In the genomic region with DNA sequence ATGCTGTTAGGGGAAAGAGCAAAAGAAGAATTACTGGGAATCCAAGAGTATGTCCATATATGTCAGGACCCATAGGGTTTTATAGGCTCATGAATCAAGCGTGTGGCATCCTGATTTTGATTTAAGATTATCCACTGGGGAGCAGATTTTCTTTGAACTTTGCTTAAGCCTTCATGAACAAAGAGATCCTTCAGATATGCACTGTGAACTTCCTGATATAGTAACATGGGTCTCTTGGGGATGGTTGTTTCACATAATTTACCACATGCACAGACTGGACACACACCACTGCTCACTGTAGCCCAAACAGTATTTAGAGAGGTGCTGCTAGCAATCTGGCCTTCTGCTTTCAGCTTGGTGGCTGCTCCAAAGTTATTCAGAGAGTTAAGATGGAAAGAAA, we compare ENCODE assay signal across 13 cellular contexts.
DNase-seq lines count a peak whose midpoint lies in the region; ATAC-seq and TF ChIP-seq lines count a peak whose summit lies in the region.
"Had no signal": no experiment of that assay in that cellular context is flagged by ENCODE, and none has a peak within 500 bp of the region (broad histone marks: within the 10 kb centered on the region; RNA-seq: fewer than 3 reads in every experiment).

No MANE protein-coding gene starts in this region.

- no peaks in the 10 kb centered on the region for H3K79me2 ChIP-seq in OCI-LY3 (ENCODE audit: low read length)

- peaks cover 43% of the 10 kb centered on the region for H3K4me1 ChIP-seq in OCI-LY3 (ENCODE audit: low read length)
- H3K4me1 ChIP-seq: thyroid gland had no signal

- no peak overlapping the region for H2AFZ ChIP-seq in OCI-LY3 (ENCODE audit: low read depth, low read length)

- ATAC-seq in GM18499 (IDR thresholded peaks at IDR 0.05; ENCODE audit: insufficient read depth, unreplicated experiment) (peak; percentile 91), GM21381 (IDR thresholded peaks at IDR 0.05; ENCODE audit: unreplicated experiment) (peak; percentile 95), HG03060 (IDR thresholded peaks at IDR 0.05; ENCODE audit: low read depth, unreplicated experiment) (peak; percentile 95), natural killer cell (no peak)

- no peak overlapping the region for H3K9ac ChIP-seq in OCI-LY3 (ENCODE audit: low read length)

- peaks cover 0 to 9% of the 10 kb centered on the region in 2 donors for H3K27me3 Mint-ChIP-seq in natural killer cell (ENCODE audit: low read depth in 2 of 2)

- intact Hi-C loops in natural killer cell (cut with micrococcal nuclease) = loop anchor here (2.0 kb wide), 1 partner anchor 303 kb away; no protein-coding TSS in a partner anchor

- H3K27ac ChIP-seq in OCI-LY3 (ENCODE audit: low read length) = no peak overlapping the region
- H3K27ac ChIP-seq: thyroid gland had no signal

- H3K9me3 Mint-ChIP-seq in natural killer cell = no peaks in the 10 kb centered on the region

- DNase-seq in GM03348 (ENCODE audit: low spot score) (no peak), natural killer cell (no peak), EL (no peak)
- DNase-seq in stimulated activated CD4-positive, alpha-beta T cell treated with anti-CD3 and anti-CD28 coated beads, Interleukin-1b, Interleukin-23, amount 100 ng/mL, for 48 hours = no peak
- DNase-seq: activated T-cell treated with anti-CD3 and anti-CD28 coated beads, Interleukin-2, amount 50 U/mL, for 1 hour; head of caudate nucleus; stimulated activated CD4-positive, alpha-beta T cell treated with anti-CD3 and anti-CD28 coated beads, Interleukin-2, amount 100 ng/mL, for 24 hours; SW 1271; thyroid gland had no signal

- H3K9me3 ChIP-seq in OCI-LY3 (ENCODE audit: insufficient read depth, low read length) = no peaks in the 10 kb centered on the region
- H3K9me3 ChIP-seq: thyroid gland had no signal

- H4K20me1 ChIP-seq in OCI-LY3 (ENCODE audit: insufficient read depth, low read length) = no peaks in the 10 kb centered on the region

- no peaks in the 10 kb centered on the region for H3K36me3 Mint-ChIP-seq in natural killer cell

- no peaks in the 10 kb centered on the region for H3K4me1 Mint-ChIP-seq in natural killer cell

- 0 out of 2 replicates have a peak, but pooled peaks cover 4% of the 10 kb centered on the region for H3K27me3 ChIP-seq in OCI-LY3 (ENCODE audit: low read depth, low read length)
- H3K27me3 ChIP-seq: thyroid gland had no signal

- no peak overlapping the region for H3K4me3 Mint-ChIP-seq in natural killer cell

- no peak overlapping the region for H3K27ac Mint-ChIP-seq in natural killer cell

- TF ChIP-seq CTCF in OCI-LY3 (IDR thresholded peaks at IDR 0.05; ENCODE audit: low read depth, low read length) (no peak), natural killer cell (IDR thresholded peaks at IDR 0.05) (no peak)

- no peaks in the 10 kb centered on the region for H3K36me3 ChIP-seq in OCI-LY3 (replicated peaks; ENCODE audit: low read depth, low read length)
- H3K36me3 ChIP-seq: thyroid gland had no signal

- H3K4me3 ChIP-seq in OCI-LY3 (ENCODE audit: low read length) = 0 out of 2 replicates have a peak overlapping the region, but pooled peaks have one; percentile 2
- H3K4me3 ChIP-seq: thyroid gland had no signal

- peak overlapping the region; percentile 49 for H3K4me2 ChIP-seq in OCI-LY3 (ENCODE audit: low read length)

Comparison
In these comparisons a context has a peak if more than half of its experiments do, and no peak if none do; other contexts are left out.
1. ATAC-seq: peak in GM18499 (single experiment), GM21381 (single experiment) and HG03060 (single experiment); none in natural killer cell (0 of 3).